In the genomic region with DNA sequence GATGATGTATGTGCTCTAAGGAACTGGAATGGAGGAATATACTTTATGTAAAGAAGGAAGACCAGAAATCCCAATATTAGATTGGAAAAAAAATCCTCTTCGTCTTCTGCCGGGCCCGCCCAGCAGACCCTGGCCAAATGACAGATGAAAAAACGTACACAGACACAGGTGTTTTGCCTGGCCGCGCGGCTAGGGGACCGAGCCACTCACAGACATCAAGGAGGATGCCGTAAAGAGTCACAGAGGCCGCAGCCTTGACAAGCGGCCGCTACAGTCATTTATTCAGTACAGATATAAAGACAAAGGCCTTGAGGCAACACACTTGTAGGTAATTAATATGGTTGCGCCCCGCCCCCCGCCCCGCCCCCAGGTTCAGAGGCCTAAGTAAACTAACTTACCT, we compare ENCODE assay signal across 22 cellular contexts.
DNase-seq lines count a peak whose midpoint lies in the region; ATAC-seq, FAIRE-seq and TF ChIP-seq lines count a peak whose summit lies in the region.
"Had no signal": no experiment of that assay in that cellular context is flagged by ENCODE, and none has a peak within 500 bp of the region (broad histone marks: within the 10 kb centered on the region; RNA-seq: fewer than 3 reads in every experiment).

No MANE protein-coding gene starts in this region.

- H2AFZ ChIP-seq in KMS-11 (ENCODE audit: low read depth): 0 out of 2 replicates have a peak overlapping the region, but pooled peaks have one; percentile 72

- H3K79me2 ChIP-seq in KMS-11 (ENCODE audit: insufficient read depth, low read depth): no peaks in the 10 kb centered on the region

- intact Hi-C loops in kidney (cut with DNase I) (no loop called here), lower lobe of right lung (cut with DNase I) (no loop called here)

- H3K4me1 ChIP-seq in KMS-11 (ENCODE audit: low read depth, poor library complexity, severe bottlenecking): peaks cover 39% of the 10 kb centered on the region
- no peaks in the 10 kb centered on the region for H3K4me1 ChIP-seq in kidney (ENCODE audit: control insufficient read depth in 1 of 2, insufficient read depth in 1 of 2, low read depth in 1 of 2, low read length in 2 of 2)
- H3K4me1 ChIP-seq in lower lobe of right lung: no peaks in the 10 kb centered on the region
- H3K4me1 ChIP-seq: heart left ventricle, right lobe of liver, tibial artery had no signal

- H4K20me1 ChIP-seq in KMS-11 (ENCODE audit: insufficient read depth): no peaks in the 10 kb centered on the region

- TF ChIP-seq CTCF in GM12865 (IDR thresholded peaks at IDR 0.05; ENCODE audit: insufficient read depth, low read depth, low read length, missing control alignments) (no peak), KMS-11 (conservative IDR thresholded peaks at IDR 0.05; ENCODE audit: low read depth, low read length) (no peak), kidney (IDR thresholded peaks at IDR 0.05; ENCODE audit: borderline replicate concordance, extremely low read depth, insufficient read depth) (no peak), lower lobe of right lung (IDR thresholded peaks at IDR 0.05) (no peak)

- FAIRE-seq in kidney (lab: Jason Lieb, UNC): no peak
- FAIRE-seq: keratinocyte had no signal

- H3K36me3 ChIP-seq in KMS-11 (ENCODE audit: insufficient read depth): no peaks in the 10 kb centered on the region
- H3K36me3 ChIP-seq in kidney (ENCODE audit: control insufficient read depth in 1 of 2, insufficient read depth in 2 of 2, low read length in 2 of 2): no peaks in the 10 kb centered on the region
- H3K36me3 ChIP-seq in lower lobe of right lung: no peaks in the 10 kb centered on the region
- H3K36me3 ChIP-seq: heart left ventricle, neutrophil, right lobe of liver, tibial artery had no signal

- H3K4me3 ChIP-seq in GM12865 (ENCODE audit: low read depth, low read length): no peak overlapping the region
- no peak overlapping the region for H3K4me3 ChIP-seq in KMS-11 (IDR thresholded peaks at IDR 0.05; ENCODE audit: insufficient read depth, low read depth, low read length)
- no peak overlapping the region for H3K4me3 ChIP-seq in kidney (ENCODE audit: low read length in 2 of 2)
- H3K4me3 ChIP-seq in lower lobe of right lung: no peak overlapping the region
- H3K4me3 ChIP-seq: heart left ventricle, right lobe of liver, tibial artery had no signal

- peak; percentile 13 for ATAC-seq in GM19452 (IDR thresholded peaks at IDR 0.05; ENCODE audit: unreplicated experiment)
- peak; percentile 19 for ATAC-seq in HG02981 (IDR thresholded peaks at IDR 0.05; ENCODE audit: unreplicated experiment)
- no peak for ATAC-seq in HG03196 (IDR thresholded peaks at IDR 0.05; ENCODE audit: unreplicated experiment)
- ATAC-seq in lower lobe of right lung: no peak
- ATAC-seq: heart left ventricle had no signal

- no peaks in the 10 kb centered on the region for H3K27me3 ChIP-seq in KMS-11 (ENCODE audit: insufficient read depth, low read depth)
- no peaks in the 10 kb centered on the region for H3K27me3 ChIP-seq in lower lobe of right lung (ENCODE audit: low read depth)
- H3K27me3 ChIP-seq: heart left ventricle, neutrophil, right lobe of liver, tibial artery had no signal

- H3K27ac ChIP-seq in KMS-11 (peak overlapping the region; percentile 73; the same call in 1 of the 2 replicates), kidney (ENCODE audit: low read depth in 2 of 2, low read length in 2 of 2) (no peak overlapping the region), lower lobe of right lung (no peak overlapping the region)
- H3K27ac ChIP-seq: heart left ventricle, neutrophil, right lobe of liver, tibial artery, VCaP had no signal

- H3K4me2 ChIP-seq in KMS-11: 0 out of 2 replicates have a peak overlapping the region, but pooled peaks have one; percentile 97

- H3K9me3 ChIP-seq in kidney (ENCODE audit: control insufficient read depth in 1 of 2, low read length in 2 of 2): no peaks in the 10 kb centered on the region
- H3K9me3 ChIP-seq in lower lobe of right lung: no peaks in the 10 kb centered on the region
- H3K9me3 ChIP-seq: heart left ventricle, neutrophil, right lobe of liver, tibial artery had no signal

- DNase-seq in GM12865 (ENCODE audit: low read depth) (peak; percentile 9), kidney (no peak), lower lobe of right lung (no peak)
- no peak for DNase-seq in effector CD4-positive, alpha-beta T cell
- DNase-seq: ACHN; activated naive CD4-positive, alpha-beta T cell treated with anti-CD3 and anti-CD28 coated beads for 36 hours; heart left ventricle; midbrain; NCI-H187; NCI-H524; right lobe of liver; stimulated activated CD4-positive, alpha-beta T cell treated with anti-CD3 and anti-CD28 coated beads, Interleukin-2, amount 100 ng/mL, for 48 hours; stimulated activated CD8-positive, alpha-beta memory T cell treated with anti-CD3 and anti-CD28 coated beads, Interleukin-4, amount 100 ng/mL, for 48 hours; SW 1271; tibial artery had no signal

- H3K9ac ChIP-seq in KMS-11 (no peak overlapping the region), kidney (ENCODE audit: low read length in 2 of 2) (no peak overlapping the region)

Comparison
In these comparisons a context has a peak if more than half of its experiments do, and no peak if none do; other contexts are left out.
1. ATAC-seq: peak in GM19452 (single experiment) and HG02981 (single experiment); none in HG03196 (single experiment) and lower lobe of right lung (0 of 2).